In genomic region chr12:27002141-27002540, GRCh38 we compare ENCODE assay signal across 16 cellular contexts. TPM values are rescaled to one million over a fixed set of nuclear protein-coding genes. Genes with fewer than 3 reads are reported as not detected.
A peak's percentile ranks its signal among the peaks of the same experiment; 100 is the strongest.
DNase-seq lines count a peak whose midpoint lies in the region; ATAC-seq and TF ChIP-seq lines count a peak whose summit lies in the region.
"Had no signal": no experiment of that assay in that cellular context is flagged by ENCODE, and none has a peak within 500 bp of the region (broad histone marks: within the 10 kb centered on the region; RNA-seq: fewer than 3 reads in every experiment).

No MANE protein-coding gene starts in this region.

- DNase-seq in CD4-positive, alpha-beta T cell = no peak
- DNase-seq in Karpas-422 (no peak), left kidney (ENCODE audit: low read depth, low spot score) (peak; percentile 43), AG08396 (ENCODE audit: low spot score) (no peak), NCI-H1694 (lab: John Stamatoyannopoulos, UW) (no peak)
- DNase-seq: CD4-positive, CD25-positive, alpha-beta regulatory T cell; DMS79; H9; KG1; NCI-H1417 treated with DMSO at 0.1 percent for 48 hours; NCI-H1930; NCI-H345; NCI-H524 treated with DMSO at 0.1 percent for 48 hours; SJCRH30 had no signal

- H3K4me3 Mint-ChIP-seq in CD4-positive, alpha-beta T cell = no peak overlapping the region
- H3K4me3 Mint-ChIP-seq in dendritic cell treated with granulocyte-macrophage colony-stimulating factor and Interleukin-4, amounts not matched to agents 40 ng/mL and 50 ng/mL, for 4 days = no peak overlapping the region
- H3K4me3 Mint-ChIP-seq: CD4-positive, CD25-positive, alpha-beta regulatory T cell; H9 had no signal

- peaks cover 33% of the 10 kb centered on the region for H3K4me1 Mint-ChIP-seq in CD4-positive, alpha-beta T cell (ENCODE audit: low read depth)
- peaks cover 38% of the 10 kb centered on the region for H3K4me1 Mint-ChIP-seq in dendritic cell treated with granulocyte-macrophage colony-stimulating factor and Interleukin-4, amounts not matched to agents 40 ng/mL and 50 ng/mL, for 4 days (ENCODE audit: low read depth)

- peaks cover 62% of the 10 kb centered on the region for H3K79me2 ChIP-seq in Karpas-422 (ENCODE audit: low read length)

- TF ChIP-seq CTCF in CD4-positive, alpha-beta T cell (IDR thresholded peaks at IDR 0.05) = no peak

- intact Hi-C loops in CD4-positive, alpha-beta T cell (cut with DNase I, micrococcal nuclease) = no loop called here
- intact Hi-C loops in dendritic cell treated with granulocyte-macrophage colony-stimulating factor and Interleukin-4, amounts not matched to agents 40 ng/mL and 50 ng/mL, for 4 days (cut with micrococcal nuclease) = no loop called here

- H4K20me1 ChIP-seq in Karpas-422 (ENCODE audit: insufficient read depth, low read depth, low read length) = no peaks in the 10 kb centered on the region

- POLR2A ChIA-PET in CD4-positive, alpha-beta T cell (lab: Charles Lee) = no interaction called here

- peaks cover 55% of the 10 kb centered on the region for H3K4me1 ChIP-seq in Karpas-422 (ENCODE audit: low read length)

- H2AFZ ChIP-seq in Karpas-422 (ENCODE audit: low read length) = no peak overlapping the region

- no peaks in the 10 kb centered on the region for H3K9me3 Mint-ChIP-seq in CD4-positive, alpha-beta T cell
- no peaks in the 10 kb centered on the region for H3K9me3 Mint-ChIP-seq in dendritic cell treated with granulocyte-macrophage colony-stimulating factor and Interleukin-4, amounts not matched to agents 40 ng/mL and 50 ng/mL, for 4 days
- H3K9me3 Mint-ChIP-seq: CD4-positive, CD25-positive, alpha-beta regulatory T cell; H9 had no signal

- H3K27ac Mint-ChIP-seq in CD4-positive, alpha-beta T cell = peak overlapping the region; percentile 14
- peak overlapping the region; percentile 61 for H3K27ac Mint-ChIP-seq in dendritic cell treated with granulocyte-macrophage colony-stimulating factor and Interleukin-4, amounts not matched to agents 40 ng/mL and 50 ng/mL, for 4 days

- H3K36me3 ChIP-seq in Karpas-422 (ENCODE audit: insufficient read depth, low read length) = peaks cover 8% of the 10 kb centered on the region; the same call in 1 of the 2 replicates
- H3K36me3 ChIP-seq: SJCRH30 had no signal

- H3K27ac ChIP-seq in CD4-positive, alpha-beta T cell (ENCODE audit: low read depth, low read length) = no peak overlapping the region
- peak overlapping the region; percentile 92 for H3K27ac ChIP-seq in Karpas-422 (ENCODE audit: low read length)
- H3K27ac ChIP-seq: SJCRH30 had no signal

- H3K9me2 ChIP-seq in Karpas-422 (replicated peaks; ENCODE audit: insufficient read depth, low read length) = no peaks in the 10 kb centered on the region

- H3K27me3 ChIP-seq in CD4-positive, alpha-beta T cell (ENCODE audit: control insufficient read depth, insufficient read depth, low read length) = no peaks in the 10 kb centered on the region
- H3K27me3 ChIP-seq in Karpas-422 (ENCODE audit: low read length) = no peaks in the 10 kb centered on the region
- H3K27me3 ChIP-seq: SJCRH30 had no signal

- no peak for ATAC-seq in CD4-positive, alpha-beta T cell (ENCODE audit: poor library complexity)
- ATAC-seq in HG02763 (IDR thresholded peaks at IDR 0.05; ENCODE audit: unreplicated experiment) = no peak

- no peaks in the 10 kb centered on the region for H3K27me3 Mint-ChIP-seq in CD4-positive, alpha-beta T cell
- H3K27me3 Mint-ChIP-seq in dendritic cell treated with granulocyte-macrophage colony-stimulating factor and Interleukin-4, amounts not matched to agents 40 ng/mL and 50 ng/mL, for 4 days = no peaks in the 10 kb centered on the region
- H3K27me3 Mint-ChIP-seq: CD4-positive, CD25-positive, alpha-beta regulatory T cell had no signal

- H3K9ac ChIP-seq in Karpas-422 (ENCODE audit: low read length) = no peak overlapping the region

- peak overlapping the region; percentile 59 for H3K4me2 ChIP-seq in Karpas-422 (ENCODE audit: low read depth, low read length, poor library complexity, severe bottlenecking)

- no peak overlapping the region for H3K4me3 ChIP-seq in Karpas-422 (ENCODE audit: low read length)
- H3K4me3 ChIP-seq: SJCRH30 had no signal

- H3K9me3 ChIP-seq in CD4-positive, alpha-beta T cell (ENCODE audit: control insufficient read depth, low read length) = no peaks in the 10 kb centered on the region
- no peaks in the 10 kb centered on the region for H3K9me3 ChIP-seq in Karpas-422 (ENCODE audit: low read length)
- H3K9me3 ChIP-seq: SJCRH30 had no signal

- CTCF ChIA-PET in CD4-positive, alpha-beta T cell (lab: Charles Lee) = interaction anchor here (1.6 kb wide), 1 partner anchor 12 kb away, joined by 5 read pairs; the partner anchor contains the start of gene TM7SF3

- H3K36me3 Mint-ChIP-seq in CD4-positive, alpha-beta T cell (ENCODE audit: low read depth) = peaks cover 51% of the 10 kb centered on the region
- peaks cover 30% of the 10 kb centered on the region for H3K36me3 Mint-ChIP-seq in dendritic cell treated with granulocyte-macrophage colony-stimulating factor and Interleukin-4, amounts not matched to agents 40 ng/mL and 50 ng/mL, for 4 days (ENCODE audit: low read depth)

RNA-seq across cellular contexts. Expression of gene TM7SF3, which starts 12.0 kb away (rescaled TPM):
- total RNA-seq in CD4-positive, alpha-beta T cell = 1 to 10 TPM; 8.3 to 9.5 TPM
- total RNA-seq in Karpas-422 (2014; rRNA removed; shearing (Covaris generic); ENCODE audit: low replicate concordance) = 47.7 and 59.0 TPM in 2 replicates

RNA-seq across cellular contexts. Expression of gene MED21, which starts 20.2 kb away (rescaled TPM):
- total RNA-seq in CD4-positive, alpha-beta T cell = 100 to 1,000 TPM; 103 to 107 TPM
- 7.5 and 45.1 TPM in 2 replicates for total RNA-seq in Karpas-422 (2014; rRNA removed; shearing (Covaris generic); ENCODE audit: low replicate concordance)
